12 cellular contexts compared by ENCODE assay signal in the genomic region with DNA sequence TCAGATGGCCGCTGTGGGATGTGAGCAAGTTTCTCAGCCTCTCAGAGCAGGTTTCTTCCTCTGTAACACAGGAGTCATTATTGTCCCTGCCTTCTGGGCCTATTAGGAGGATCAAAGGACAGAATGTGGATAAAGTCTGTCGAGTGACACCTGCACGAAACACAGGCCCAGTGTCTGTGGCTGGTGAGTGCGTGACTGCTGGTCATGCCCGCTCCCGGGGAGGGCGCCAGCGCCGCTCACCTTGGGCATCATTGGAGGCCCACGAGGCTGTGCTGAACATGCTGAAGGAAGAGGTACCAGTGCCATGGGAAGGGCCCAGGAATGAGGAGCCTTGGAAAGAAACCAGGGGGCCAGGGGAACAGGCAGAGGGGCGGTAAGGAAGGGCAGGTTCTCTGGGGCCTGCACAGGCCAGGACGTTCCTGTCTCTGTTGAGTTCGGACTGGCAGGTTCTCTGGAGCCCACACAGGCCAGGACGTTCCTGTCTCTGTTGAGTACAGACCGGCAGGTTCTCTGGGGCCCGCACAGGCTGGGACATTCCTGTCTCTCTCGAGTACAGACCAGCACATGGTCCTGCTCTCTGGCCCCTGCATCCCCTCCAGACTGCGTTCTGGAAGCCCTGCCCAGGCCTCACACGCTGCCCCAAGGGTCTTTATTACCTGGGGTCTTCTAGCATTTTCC.
"Had no signal": no experiment of that assay in that cellular context is flagged by ENCODE, and none has a peak within 500 bp of the region (broad histone marks: within the 10 kb centered on the region; RNA-seq: fewer than 3 reads in every experiment).

No MANE protein-coding gene starts in this region.

- DNase-seq: activated CD4-positive, alpha-beta T cell treated with anti-CD3 and anti-CD28 coated beads, Interleukin-2, amount 50 U/mL, for 1 hour; activated gamma-delta T cell; dermis blood vessel endothelial cell; mammary epithelial cell; posterior cingulate gyrus; small intestine; stimulated activated naive CD4-positive, alpha-beta T cell; T-helper 17 cell; upper lobe of left lung had no signal

- ATAC-seq: esophagus mucosa, T-helper 17 cell had no signal

- H3K27ac ChIP-seq: right atrium auricular region, upper lobe of left lung had no signal

- H3K27me3 ChIP-seq: right atrium auricular region, upper lobe of left lung had no signal

- H3K27ac Mint-ChIP-seq: activated naive CD8-positive, alpha-beta T cell; T-helper 17 cell had no signal

- H3K4me3 Mint-ChIP-seq: activated naive CD8-positive, alpha-beta T cell; T-helper 17 cell had no signal

- H3K27me3 Mint-ChIP-seq: activated naive CD8-positive, alpha-beta T cell; T-helper 17 cell had no signal

- H3K36me3 ChIP-seq: right atrium auricular region, upper lobe of left lung had no signal

- H3K4me3 ChIP-seq: right atrium auricular region, upper lobe of left lung had no signal

- H3K9me3 ChIP-seq: right atrium auricular region, upper lobe of left lung had no signal
